2 cellular contexts compared by ENCODE assay signal in the genomic region with DNA sequence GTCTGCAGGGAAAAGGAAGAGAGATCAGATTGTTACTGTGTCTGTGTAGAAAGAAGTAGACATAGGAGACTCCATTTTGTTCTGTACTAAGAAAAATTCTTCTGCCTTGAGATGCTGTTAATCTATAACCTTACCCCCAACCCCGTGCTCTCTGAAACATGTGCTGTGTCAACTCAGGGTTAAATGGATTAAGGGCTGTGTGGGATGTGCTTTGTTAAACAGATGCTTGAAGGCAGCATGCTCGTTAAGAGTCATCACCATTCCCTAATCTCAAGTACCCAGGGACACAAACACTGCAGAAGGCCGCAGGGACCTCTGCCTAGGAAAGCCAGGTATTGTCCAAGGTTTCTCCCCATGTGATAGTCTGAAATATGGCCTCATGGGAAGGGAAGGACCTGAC.
TF ChIP-seq lines count a peak whose summit lies in the region.

No MANE protein-coding gene starts in this region.

TF ChIP-seq in K562, 482 proteins besides CTCF, POLR2A, EP300 and RAD21:
- TF ChIP-seq, protein P1, sequence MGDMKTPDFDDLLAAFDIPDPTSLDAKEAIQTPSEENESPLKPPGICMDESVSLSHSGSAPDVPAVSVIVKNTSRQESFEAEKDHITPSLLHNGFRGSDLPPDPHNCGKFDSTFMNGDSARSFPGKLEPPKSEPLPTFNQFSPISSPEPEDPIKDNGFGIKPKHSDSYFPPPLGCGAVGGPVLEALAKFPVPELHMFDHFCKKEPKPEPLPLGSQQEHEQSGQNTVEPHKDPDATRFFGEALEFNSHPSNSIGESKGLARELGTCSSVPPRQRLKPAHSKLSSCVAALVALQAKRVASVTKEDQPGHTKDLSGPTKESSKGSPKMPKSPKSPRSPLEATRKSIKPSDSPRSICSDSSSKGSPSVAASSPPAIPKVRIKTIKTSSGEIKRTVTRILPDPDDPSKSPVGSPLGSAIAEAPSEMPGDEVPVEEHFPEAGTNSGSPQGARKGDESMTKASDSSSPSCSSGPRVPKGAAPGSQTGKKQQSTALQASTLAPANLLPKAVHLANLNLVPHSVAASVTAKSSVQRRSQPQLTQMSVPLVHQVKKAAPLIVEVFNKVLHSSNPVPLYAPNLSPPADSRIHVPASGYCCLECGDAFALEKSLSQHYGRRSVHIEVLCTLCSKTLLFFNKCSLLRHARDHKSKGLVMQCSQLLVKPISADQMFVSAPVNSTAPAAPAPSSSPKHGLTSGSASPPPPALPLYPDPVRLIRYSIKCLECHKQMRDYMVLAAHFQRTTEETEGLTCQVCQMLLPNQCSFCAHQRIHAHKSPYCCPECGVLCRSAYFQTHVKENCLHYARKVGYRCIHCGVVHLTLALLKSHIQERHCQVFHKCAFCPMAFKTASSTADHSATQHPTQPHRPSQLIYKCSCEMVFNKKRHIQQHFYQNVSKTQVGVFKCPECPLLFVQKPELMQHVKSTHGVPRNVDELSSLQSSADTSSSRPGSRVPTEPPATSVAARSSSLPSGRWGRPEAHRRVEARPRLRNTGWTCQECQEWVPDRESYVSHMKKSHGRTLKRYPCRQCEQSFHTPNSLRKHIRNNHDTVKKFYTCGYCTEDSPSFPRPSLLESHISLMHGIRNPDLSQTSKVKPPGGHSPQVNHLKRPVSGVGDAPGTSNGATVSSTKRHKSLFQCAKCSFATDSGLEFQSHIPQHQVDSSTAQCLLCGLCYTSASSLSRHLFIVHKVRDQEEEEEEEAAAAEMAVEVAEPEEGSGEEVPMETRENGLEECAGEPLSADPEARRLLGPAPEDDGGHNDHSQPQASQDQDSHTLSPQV (IDR thresholded peaks at IDR 0.05), result peak; percentile 35; the same call in 1 of the 2 replicates
- TF ChIP-seq, protein P2, sequence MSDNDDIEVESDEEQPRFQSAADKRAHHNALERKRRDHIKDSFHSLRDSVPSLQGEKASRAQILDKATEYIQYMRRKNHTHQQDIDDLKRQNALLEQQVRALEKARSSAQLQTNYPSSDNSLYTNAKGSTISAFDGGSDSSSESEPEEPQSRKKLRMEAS (CRISPR knock-in tag; IDR thresholded peaks at IDR 0.05), result 0 out of 2 replicates have a peak, but pooled peaks have one; percentile 27
- TF ChIP-seq NCOR1 (IDR thresholded peaks at IDR 0.05) (peak; percentile 35; the same call in 1 of the 2 replicates), NFIC (IDR thresholded peaks at IDR 0.05) (peak; percentile 18; the same call in 1 of the 2 replicates), TAL1 (IDR thresholded peaks at IDR 0.05) (peak; percentile 10; the same call in 1 of the 2 replicates), CBFA2T3 (IDR thresholded peaks at IDR 0.05) (peak; percentile 76), PTTG1 (tag; IDR thresholded peaks at IDR 0.05; ENCODE audit: low read depth) (peak; percentile 59), CBFA2T2 (conservative IDR thresholded peaks at IDR 0.05) (peak; percentile 65), KDM1A (IDR thresholded peaks at IDR 0.05) (peak in 1 of 2 experiments; percentile 37; a peak in 1 of 4 replicates)

TF ChIP-seq in HepG2, 621 proteins besides CTCF, POLR2A, EP300 and RAD21:
- TF ChIP-seq PITX1 (CRISPR knock-in tag; IDR thresholded peaks at IDR 0.05), result peak; percentile 44; the same call in 1 of the 2 replicates
- peak; percentile 80 for TF ChIP-seq ZNF652 (CRISPR knock-in tag; IDR thresholded peaks at IDR 0.05; ENCODE audit: borderline replicate concordance, low read depth)
